ENCODE assay signal across 1 cellular context in genomic region chr20:4064118-4064962, GRCh38.
A peak's percentile ranks its signal among the peaks of the same experiment; 100 is the strongest.
TF ChIP-seq lines count a peak whose summit lies in the region.

No MANE protein-coding gene starts in this region.

TF ChIP-seq in K562, 482 proteins besides CTCF, POLR2A, EP300 and RAD21 (continued from another document):
- TF ChIP-seq CEBPZ (IDR thresholded peaks at IDR 0.05; ENCODE audit: borderline replicate concordance, low read depth, low read length) (no peak), KDM5B (IDR thresholded peaks at IDR 0.05; ENCODE audit: insufficient replicate concordance, low read depth, low read length) (peak; percentile 9), ZNF668 (CRISPR knock-in tag; IDR thresholded peaks at IDR 0.05) (no peak), ZNF41 (CRISPR knock-in tag; conservative IDR thresholded peaks at IDR 0.05) (no peak), NR2C1 (IDR thresholded peaks at IDR 0.05) (no peak), NR2C1 (tag; IDR thresholded peaks at IDR 0.05) (no peak), ESRRA (IDR thresholded peaks at IDR 0.05; ENCODE audit: borderline replicate concordance, low read depth) (no peak), MTA3 (IDR thresholded peaks at IDR 0.05; ENCODE audit: borderline replicate concordance) (0 out of 2 replicates have a peak, but pooled peaks have one; percentile 35), FOXA3 (CRISPR knock-in tag; conservative IDR thresholded peaks at IDR 0.05 in 1 of 2, IDR thresholded peaks at IDR 0.05 in 1 of 2) (0 out of 4 replicates have a peak, but pooled peaks of 1 of the 2 experiments have one; percentile 8), PHTF2 (CRISPR knock-in tag; IDR thresholded peaks at IDR 0.05) (no peak), NFIC (IDR thresholded peaks at IDR 0.05) (peak; percentile 95), FOSL1 (tag; conservative IDR thresholded peaks at IDR 0.05) (0 out of 2 replicates have a peak, but pooled peaks have one; percentile 10), GTF2E2 (tag; IDR thresholded peaks at IDR 0.05) (no peak), TSC22D4 (tag; IDR thresholded peaks at IDR 0.05) (no peak), AFF1 (IDR thresholded peaks at IDR 0.05; ENCODE audit: low read depth in 1 of 2, partially characterized antibody in 2 of 2) (peak in 1 of 2 experiments; percentile 92), PHF21A (IDR thresholded peaks at IDR 0.05; ENCODE audit: borderline replicate concordance, low read depth) (no peak), HIVEP1 (CRISPR knock-in tag; IDR thresholded peaks at IDR 0.05) (no peak), SPI1 (IDR thresholded peaks at IDR 0.05; ENCODE audit: borderline replicate concordance, low read depth, low read length) (peak; percentile 93; the same call in 1 of the 2 replicates), NR3C1 (CRISPR knock-in tag; IDR thresholded peaks at IDR 0.05) (no peak), GABPB2 (CRISPR knock-in tag; conservative IDR thresholded peaks at IDR 0.05) (no peak), KAT2B (IDR thresholded peaks at IDR 0.05; ENCODE audit: low read depth, low read length) (no peak), THAP12 (CRISPR knock-in tag; IDR thresholded peaks at IDR 0.05) (no peak), LARP7 (IDR thresholded peaks at IDR 0.05) (no peak), ZNF764 (CRISPR knock-in tag; IDR thresholded peaks at IDR 0.05; ENCODE audit: low read depth) (no peak), ZNF140 (CRISPR knock-in tag; IDR thresholded peaks at IDR 0.05) (no peak), SMAD4 (CRISPR knock-in tag; conservative IDR thresholded peaks at IDR 0.05) (peak; percentile 75; the same call in 1 of the 2 replicates), TFAP4 (CRISPR knock-in tag; IDR thresholded peaks at IDR 0.05; ENCODE audit: borderline replicate concordance) (peak; percentile 69; the same call in 1 of the 2 replicates), ZFX (CRISPR knock-in tag; IDR thresholded peaks at IDR 0.05) (peak; percentile 51), ZNF77 (CRISPR knock-in tag; IDR thresholded peaks at IDR 0.05) (no peak), ELF1 (tag; IDR thresholded peaks at IDR 0.05) (no peak), JUND (IDR thresholded peaks at IDR 0.05; ENCODE audit: borderline replicate concordance, low read depth, low read length) (peak; percentile 3; the same call in 1 of the 2 replicates), JUND (tag; IDR thresholded peaks at IDR 0.05; ENCODE audit: borderline replicate concordance, low read depth, low read length) (peak; percentile 44; the same call in 1 of the 3 replicates), PHF8 (IDR thresholded peaks at IDR 0.05; ENCODE audit: borderline replicate concordance, low read length) (peak; percentile 31; the same call in 1 of the 2 replicates), ZNF23 (CRISPR knock-in tag; IDR thresholded peaks at IDR 0.05) (no peak), UBTF (IDR thresholded peaks at IDR 0.05; ENCODE audit: borderline replicate concordance in 1 of 2, low read depth in 2 of 2, low read length in 2 of 2) (peak in 1 of 2 experiments; percentile 88; a peak in 1 of 4 replicates), ZNF124 (CRISPR knock-in tag; IDR thresholded peaks at IDR 0.05) (no peak), MECOM (CRISPR knock-in tag; IDR thresholded peaks at IDR 0.05) (no peak), RBFOX2 (IDR thresholded peaks at IDR 0.05; ENCODE audit: low read depth, low read length) (peak; percentile 49; the same call in 1 of the 2 replicates)
